ENCODE assay signal across 11 cellular contexts in genomic region chr6:54846243-54846856, GRCh38. TPM values are rescaled to one million over a fixed set of nuclear protein-coding genes. Genes with fewer than 3 reads are reported as not detected.
DNase-seq lines count a peak whose midpoint lies in the region; ATAC-seq and TF ChIP-seq lines count a peak whose summit lies in the region.
"Had no signal": no experiment of that assay in that cellular context is flagged by ENCODE, and none has a peak within 500 bp of the region (broad histone marks: within the 10 kb centered on the region; RNA-seq: fewer than 3 reads in every experiment).

FAM83B (plus strand) TSS chr6:54846771; CDS start chr6:54870247, 23,476 bp downstream.

- intact Hi-C loops in Calu3 (cut with micrococcal nuclease; ENCODE audit: unreplicated experiment): loop anchor here (2.0 to 5.0 kb wide), 2 partner anchors 14 to 44 kb away; no protein-coding TSS in a partner anchor
- intact Hi-C loops in heart left ventricle (cut with DNase I): no loop called here
- intact Hi-C loops in ovary (cut with DNase I): no loop called here

- TF ChIP-seq CTCF in Calu3 (IDR thresholded peaks at IDR 0.05; ENCODE audit: unreplicated experiment) (no peak), Peyer's patch (IDR thresholded peaks at IDR 0.05) (peak in 1 of 6 experiments; percentile 8), heart left ventricle (IDR thresholded peaks at IDR 0.05) (no peak), ovary (IDR thresholded peaks at IDR 0.05) (no peak)

- BruUV-seq in Calu3 (replicated peaks; lab: Mats Ljungman, UMichigan): no TSS peak

- H3K36me3 ChIP-seq in Peyer's patch: no peaks in the 10 kb centered on the region
- H3K36me3 ChIP-seq in heart left ventricle: no peaks in the 10 kb centered on the region
- H3K36me3 ChIP-seq in ovary: no peaks in the 10 kb centered on the region
- H3K36me3 ChIP-seq in effector memory CD4-positive, alpha-beta T cell (ENCODE audit: control insufficient read depth, insufficient read depth, low read length): no peaks in the 10 kb centered on the region

- no peaks in the 10 kb centered on the region for H3K27me3 Mint-ChIP-seq in Calu3 (ENCODE audit: unreplicated experiment)

- TF ChIP-seq POLR2A in Peyer's patch (IDR thresholded peaks at IDR 0.05) (peak; percentile 88 to 89), heart left ventricle (IDR thresholded peaks at IDR 0.05) (no peak), ovary (IDR thresholded peaks at IDR 0.05) (no peak), GM18505 (IDR thresholded peaks at IDR 0.05; ENCODE audit: borderline replicate concordance, extremely low read depth, insufficient read depth, insufficient read length) (no peak)

- peaks cover 44% of the 10 kb centered on the region for H3K4me1 Mint-ChIP-seq in Calu3 (ENCODE audit: low read depth, unreplicated experiment)

- CTCF ChIA-PET in Calu3 (lab: Charles Lee): interaction anchor here (0.8 to 2.6 kb wide), 2 partner anchors 128 to 590 kb away, joined by 7 to 13 read pairs; no protein-coding TSS in a partner anchor

- H3K4me3 ChIP-seq in Peyer's patch (peak within 1 kb of the TSS in 3 of 4 donors; percentile 44 to 76 (median 67)), heart left ventricle (peak within 1 kb of the TSS; percentile 33 to 61 (median 46)), ovary (peak within 1 kb of the TSS; percentile 17)
- no peak within 1 kb of the TSS for H3K4me3 ChIP-seq in effector memory CD4-positive, alpha-beta T cell (ENCODE audit: insufficient read depth, low read depth, low read length, poor library complexity, severe bottlenecking)

- peaks cover 40% of the 10 kb centered on the region for H3K36me3 Mint-ChIP-seq in Calu3 (ENCODE audit: insufficient read depth, unreplicated experiment)

- peak within 1 kb of the TSS; percentile 78 for H3K27ac Mint-ChIP-seq in Calu3 (ENCODE audit: unreplicated experiment)
- H3K27ac Mint-ChIP-seq: activated CD4-positive, alpha-beta T cell treated with anti-CD3 and anti-CD28 coated beads, Interleukin-2, amount 10 ng/mL, durations not matched to agents 7 days and 5 days; naive B cell had no signal

- no peaks in the 10 kb centered on the region for H3K9me3 ChIP-seq in Peyer's patch
- H3K9me3 ChIP-seq in heart left ventricle: no peaks in the 10 kb centered on the region
- H3K9me3 ChIP-seq in ovary: no peaks in the 10 kb centered on the region
- no peaks in the 10 kb centered on the region for H3K9me3 ChIP-seq in effector memory CD4-positive, alpha-beta T cell (ENCODE audit: control insufficient read depth, low read length)

- 2 to 7% (median 5%) methylated on average over 20 to 50 of the region's 50 CpGs for WGBS in heart left ventricle, 4 donors
- 4 to 7% (median 5%) methylated on average over 49 to 50 of the region's 50 CpGs for WGBS in ovary, 3 donors

- TF ChIP-seq EP300 in ovary (IDR thresholded peaks at IDR 0.05): no peak

- DNase-seq in Calu3 (peak; percentile 82), Peyer's patch (peak in 2 of 3 donors; percentile 87 to 92), heart left ventricle (peak in 3 of 5 donors; percentile 5 to 56 (median 24)), ovary (no peak), hippocampal formation (lab: John Stamatoyannopoulos, UW) (no peak)
- DNase-seq in effector memory CD4-positive, alpha-beta T cell: no peak
- DNase-seq: activated CD4-positive, alpha-beta T cell treated with anti-CD3 and anti-CD28 coated beads, Interleukin-2, amount 10 ng/mL, durations not matched to agents 7 days and 5 days; naive B cell had no signal

- no peaks in the 10 kb centered on the region for H3K27me3 ChIP-seq in Peyer's patch
- H3K27me3 ChIP-seq in heart left ventricle: peaks cover 3 to 43% (median 18%) of the 10 kb centered on the region in 9 donors
- H3K27me3 ChIP-seq in ovary: no peaks in the 10 kb centered on the region
- no peaks in the 10 kb centered on the region for H3K27me3 ChIP-seq in effector memory CD4-positive, alpha-beta T cell (replicated peaks; ENCODE audit: control insufficient read depth, insufficient read depth, low read length, poor library complexity, severe bottlenecking)

- H3K27ac ChIP-seq in Peyer's patch (peak within 1 kb of the TSS in 3 of 4 donors; percentile 80 to 91 (median 86)), heart left ventricle (no peak within 1 kb of the TSS), ovary (no peak within 1 kb of the TSS)
- no peak within 1 kb of the TSS for H3K27ac ChIP-seq in effector memory CD4-positive, alpha-beta T cell (ENCODE audit: insufficient read depth, low read length, poor library complexity, severe bottlenecking)
- H3K27ac ChIP-seq: HL-60 had no signal

- ATAC-seq in heart left ventricle (peak in 3 of 4 donors; percentile 26 to 45 (median 43)), HG02571 (IDR thresholded peaks at IDR 0.05; ENCODE audit: unreplicated experiment) (no peak), GM18505 (IDR thresholded peaks at IDR 0.05; ENCODE audit: unreplicated experiment) (no peak)

- no peaks in the 10 kb centered on the region for H3K9me3 Mint-ChIP-seq in Calu3 (ENCODE audit: low read depth, unreplicated experiment)
- H3K9me3 Mint-ChIP-seq: activated CD4-positive, alpha-beta T cell treated with anti-CD3 and anti-CD28 coated beads, Interleukin-2, amount 10 ng/mL, durations not matched to agents 7 days and 5 days had no signal

- H3K4me1 ChIP-seq in Peyer's patch: peaks cover 0 to 6% (median 0%) of the 10 kb centered on the region in 4 donors
- H3K4me1 ChIP-seq in heart left ventricle: peaks cover 0 to 11% (median 0%) of the 10 kb centered on the region in 12 donors
- no peaks in the 10 kb centered on the region for H3K4me1 ChIP-seq in ovary (ENCODE audit: insufficient read depth)
- no peaks in the 10 kb centered on the region for H3K4me1 ChIP-seq in effector memory CD4-positive, alpha-beta T cell (ENCODE audit: control insufficient read depth, insufficient read depth, low read length, poor library complexity, severe bottlenecking)

- H3K4me3 Mint-ChIP-seq in Calu3 (ENCODE audit: low read depth, unreplicated experiment): peak within 1 kb of the TSS; percentile 95
- H3K4me3 Mint-ChIP-seq: activated CD4-positive, alpha-beta T cell treated with anti-CD3 and anti-CD28 coated beads, Interleukin-2, amount 10 ng/mL, durations not matched to agents 7 days and 5 days; naive B cell had no signal

RNA-seq across cellular contexts. Expression of gene FAM83B, which starts in this region (rescaled TPM):
- 22.2 and 24.2 TPM in 2 replicates for total RNA-seq in Calu3 (2022)
- 10 to 100 TPM; 15.7 to 40.2 (median 33.7) TPM for total RNA-seq in Peyer's patch
- total RNA-seq in heart left ventricle: 1 to 10 TPM in 1 of 9 donors, under 1 TPM in 7, not detected in 1; 0.16 to 1.1 (median 0.40) TPM
- under 1 TPM; 0.03 to 0.08 TPM for polyA plus RNA-seq in heart left ventricle
- 1 to 10 TPM in 1 of 7 donors, under 1 TPM in 4, not detected in 2; 0.10 to 4.3 (median 0.46) TPM for total RNA-seq in ovary
- not detected for polyA plus RNA-seq in ovary
- total RNA-seq: activated CD4-positive, alpha-beta T cell treated with anti-CD3 and anti-CD28 coated beads, Interleukin-2, amount 10 ng/mL, durations not matched to agents 7 days and 5 days had no signal

Comparison
In these comparisons a context has a peak if more than half of its experiments do, and no peak if none do; other contexts are left out.
1. DNase-seq: peak in Calu3 (single experiment), Peyer's patch (2 of 3) and heart left ventricle (3 of 5); none in ovary (0 of 5), effector memory CD4-positive, alpha-beta T cell (0 of 3) and hippocampal formation (0 of 2).
2. H3K27ac ChIP-seq: peak in Peyer's patch (3 of 4); none in heart left ventricle (0 of 12), ovary (0 of 2) and effector memory CD4-positive, alpha-beta T cell (single experiment).
3. POLR2A ChIP-seq: peak in Peyer's patch (2 of 2); none in heart left ventricle (0 of 2), ovary (single experiment) and GM18505 (single experiment).
4. ATAC-seq: peak in heart left ventricle (3 of 4); none in HG02571 (single experiment) and GM18505 (single experiment).